8 cellular contexts compared by ENCODE assay signal in the genomic region with DNA sequence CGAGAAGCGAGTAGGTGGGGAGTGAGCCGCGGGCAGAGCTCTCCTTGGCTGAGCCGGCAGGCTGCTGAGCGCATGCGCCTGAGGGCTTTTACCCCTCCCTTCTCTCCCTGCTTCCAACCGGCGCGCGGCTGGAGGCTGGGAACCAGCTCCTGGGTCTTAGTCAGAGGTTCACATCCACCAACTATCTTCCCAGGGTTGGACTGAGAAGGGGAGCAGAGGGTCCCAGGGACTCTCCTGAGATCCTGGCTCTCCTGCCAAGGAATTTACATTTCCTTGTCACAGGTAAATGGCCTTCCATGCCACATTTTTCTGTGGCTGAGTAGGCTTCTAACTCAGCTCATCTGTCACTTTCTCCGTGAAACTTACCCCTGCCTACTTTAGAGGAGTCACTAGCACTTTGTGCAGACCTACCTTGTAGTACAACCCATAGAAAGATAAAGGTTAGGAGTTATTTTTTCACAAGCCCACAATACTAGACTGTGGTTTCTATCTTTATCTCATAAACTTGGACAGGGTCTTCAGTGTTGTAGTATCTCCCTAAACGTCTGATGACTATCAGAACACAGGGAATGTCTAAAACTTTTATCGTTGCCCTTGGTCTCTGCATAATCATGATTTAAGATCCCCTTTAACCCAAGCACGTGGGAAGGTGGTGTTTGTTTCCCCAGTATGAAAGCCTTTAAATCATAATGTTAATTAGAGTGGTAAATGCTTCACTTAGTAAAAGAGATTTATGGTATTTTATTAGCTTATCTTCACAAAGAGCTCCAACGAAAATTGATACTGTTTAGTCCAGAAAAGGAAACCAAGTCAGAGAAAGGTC. TPM values are rescaled to one million over a fixed set of nuclear protein-coding genes. Genes with fewer than 3 reads are reported as not detected.
A peak's percentile ranks its signal among the peaks of the same experiment; 100 is the strongest.
DNase-seq lines count a peak whose midpoint lies in the region; ATAC-seq and TF ChIP-seq lines count a peak whose summit lies in the region.

No MANE protein-coding gene starts in this region.

- H3K4me1 ChIP-seq in DND-41 (ENCODE audit: insufficient read depth, low read length) (peaks cover 47% of the 10 kb centered on the region), MM.1S (ENCODE audit: low read length) (peaks cover 38% of the 10 kb centered on the region), aorta (ENCODE audit: control insufficient read depth in 1 of 2, insufficient read depth in 2 of 2, low read length in 2 of 2) (no peaks in the 10 kb centered on the region)

- H2AFZ ChIP-seq in DND-41 (ENCODE audit: low read depth, low read length): peak overlapping the region; percentile 69
- peak overlapping the region; percentile 95 for H2AFZ ChIP-seq in MM.1S (ENCODE audit: low read length)

- H3K36me3 Mint-ChIP-seq in mesothelial cell of epicardium: no peaks in the 10 kb centered on the region

- H3K9me3 Mint-ChIP-seq in mesothelial cell of epicardium: no peaks in the 10 kb centered on the region

- peak overlapping the region; percentile 86 for H3K4me3 Mint-ChIP-seq in mesothelial cell of epicardium

- H3K9me2 ChIP-seq in MM.1S (replicated peaks; ENCODE audit: insufficient read depth, low read length): no peaks in the 10 kb centered on the region

- peaks cover 45% of the 10 kb centered on the region for H3K4me1 Mint-ChIP-seq in mesothelial cell of epicardium

- peak overlapping the region; percentile 99 for H3K9ac ChIP-seq in DND-41 (ENCODE audit: low read depth, low read length)
- H3K9ac ChIP-seq in MM.1S (ENCODE audit: low read length): peak overlapping the region; percentile 92

- H3K27ac ChIP-seq in DND-41 (ENCODE audit: low read length): peak overlapping the region; percentile 86
- peak overlapping the region; percentile 95 for H3K27ac ChIP-seq in MM.1S (ENCODE audit: low read length)
- H3K27ac ChIP-seq in aorta (ENCODE audit: low read depth in 1 of 2, low read length in 2 of 2): peak overlapping the region; percentile 44 to 86

- H3K4me2 ChIP-seq in DND-41 (ENCODE audit: insufficient read depth, low read length): peak overlapping the region; percentile 85
- H3K4me2 ChIP-seq in MM.1S (ENCODE audit: low read depth, low read length): peak overlapping the region; percentile 75

- peak overlapping the region; percentile 47 to 59 for H3K4me3 ChIP-seq in DND-41 (ENCODE audit: low read depth in 1 of 2, low read length in 2 of 2)
- peak overlapping the region; percentile 89 for H3K4me3 ChIP-seq in MM.1S (ENCODE audit: low read length)
- H3K4me3 ChIP-seq in aorta (ENCODE audit: low read length in 2 of 2): peak overlapping the region; percentile 31 to 92

- H3F3A ChIP-seq in MM.1S (ENCODE audit: insufficient read depth, low read length): peaks cover 48% of the 10 kb centered on the region

- TF ChIP-seq CTCF in DND-41 (IDR thresholded peaks at IDR 0.05; ENCODE audit: borderline replicate concordance, extremely low read depth, low read length, poor library complexity, severe bottlenecking) (no peak), MM.1S (IDR thresholded peaks at IDR 0.05; ENCODE audit: low read length) (no peak), mesothelial cell of epicardium (IDR thresholded peaks at IDR 0.05; ENCODE audit: unreplicated experiment) (no peak)

- H3K79me2 ChIP-seq in DND-41 (ENCODE audit: insufficient read depth, low read length) (peaks cover 51% of the 10 kb centered on the region), MM.1S (ENCODE audit: low read length) (peaks cover 22% of the 10 kb centered on the region)

- DNase-seq in DND-41 (no peak), MM.1S (no peak), cerebellar nuclear complex (lab: John Stamatoyannopoulos, UW) (peak; percentile 49 to 90), mesothelial cell of epicardium (ENCODE audit: low spot score in 2 of 2, unreplicated experiment in 2 of 2) (peak in 1 of 2 experiments; percentile 93), aorta (no peak), NCI-H187 (lab: John Stamatoyannopoulos, UW) (no peak), SIG-M5 (lab: John Stamatoyannopoulos, UW) (no peak)

- no peaks in the 10 kb centered on the region for H3K27me3 ChIP-seq in DND-41 (ENCODE audit: insufficient read depth, low read length, poor library complexity)
- no peaks in the 10 kb centered on the region for H3K27me3 ChIP-seq in MM.1S (replicated peaks; ENCODE audit: insufficient read depth, low read length)
- no peaks in the 10 kb centered on the region for H3K27me3 ChIP-seq in aorta (ENCODE audit: control insufficient read depth in 1 of 2, insufficient read depth in 2 of 2, low read length in 1 of 2)

- H3K27ac Mint-ChIP-seq in mesothelial cell of epicardium: peak overlapping the region; percentile 96

- ATAC-seq in DND-41 (ENCODE audit: insufficient read depth, low read depth): peak; percentile 6
- ATAC-seq in GM21360 (IDR thresholded peaks at IDR 0.05; ENCODE audit: unreplicated experiment): peak; percentile 1
- no peak for ATAC-seq in aorta (ENCODE audit: low FRiP score)

- H3K36me3 ChIP-seq in DND-41 (ENCODE audit: insufficient read depth, low read length) (peaks cover 10% of the 10 kb centered on the region), MM.1S (replicated peaks; ENCODE audit: insufficient read depth, low read length) (no peaks in the 10 kb centered on the region), aorta (ENCODE audit: control insufficient read depth in 1 of 2, insufficient read depth in 2 of 2, low read length in 1 of 2) (no peaks in the 10 kb centered on the region)

- 1% methylated on average over 12 to 16 of the region's 16 CpGs for WGBS in aorta, 2 donors

- intact Hi-C loops in aorta (cut with DNase I): loop anchor here (5.0 kb wide), 2 partner anchors 101 to 106 kb away; no protein-coding TSS in a partner anchor

- H3K27me3 Mint-ChIP-seq in mesothelial cell of epicardium (ENCODE audit: low read depth): no peaks in the 10 kb centered on the region

- H4K20me1 ChIP-seq in DND-41 (ENCODE audit: insufficient read depth, low read length) (no peaks in the 10 kb centered on the region), MM.1S (ENCODE audit: insufficient read depth, low read length) (no peaks in the 10 kb centered on the region)

- no peaks in the 10 kb centered on the region for H3K9me3 ChIP-seq in DND-41 (ENCODE audit: insufficient read depth, low read length, severe bottlenecking)
- no peaks in the 10 kb centered on the region for H3K9me3 ChIP-seq in MM.1S (replicated peaks; ENCODE audit: insufficient read depth, low read length)
- H3K9me3 ChIP-seq in aorta (ENCODE audit: control insufficient read depth, low read length): no peaks in the 10 kb centered on the region

RNA-seq across cellular contexts. Expression of a gene that starts 0.6 kb away (rescaled TPM):
- 74.9 to 75.3 TPM (median 75.0 TPM) in 3 replicates for total RNA-seq in mesothelial cell of epicardium
- 10 to 100 TPM; 52.2 to 75.5 TPM for total RNA-seq in aorta
- polyA plus RNA-seq in aorta: 10 to 100 TPM; 11.8 to 16.8 TPM

Comparison
In these comparisons a context has a peak if more than half of its experiments do, and no peak if none do; other contexts are left out.
1. DNase-seq: peak in cerebellar nuclear complex (2 of 2); none in DND-41 (single experiment), MM.1S (single experiment), aorta (0 of 2), NCI-H187 (0 of 2) and SIG-M5 (single experiment).
2. Peak in every context shown above with its lines, with median percentiles within 50 percentile points of each other: H3K27ac ChIP-seq and H3K4me3 ChIP-seq.